Comparison of ENCODE assay signal across 11 cellular contexts in genomic region chr1:164360265-164360664, GRCh38.
"Had no signal": no experiment of that assay in that cellular context is flagged by ENCODE, and none has a peak within 500 bp of the region (broad histone marks: within the 10 kb centered on the region; RNA-seq: fewer than 3 reads in every experiment).

No MANE protein-coding gene starts in this region.

- ATAC-seq: GM23338, HCT116 had no signal

- H3K4me3 ChIP-seq: GM23248, GM23338, HAP-1 had no signal

- H3K4me3 Mint-ChIP-seq: GM23338, H9, HFFc6 had no signal

- H3K4me1 ChIP-seq: HAP-1 had no signal

- FAIRE-seq: H1, H54 had no signal

- H3K36me3 ChIP-seq: HAP-1 had no signal

- H3K27ac ChIP-seq: GM23248 had no signal

- H3K9me3 ChIP-seq: HAP-1 had no signal

- H3K27ac Mint-ChIP-seq: GM23338, H9, HFFc6 had no signal

- DNase-seq: GM23248, GOT3, H7, H9, HCEC 1CT, HFFc6 had no signal
